ENCODE assay signal across 8 cellular contexts in the genomic region with DNA sequence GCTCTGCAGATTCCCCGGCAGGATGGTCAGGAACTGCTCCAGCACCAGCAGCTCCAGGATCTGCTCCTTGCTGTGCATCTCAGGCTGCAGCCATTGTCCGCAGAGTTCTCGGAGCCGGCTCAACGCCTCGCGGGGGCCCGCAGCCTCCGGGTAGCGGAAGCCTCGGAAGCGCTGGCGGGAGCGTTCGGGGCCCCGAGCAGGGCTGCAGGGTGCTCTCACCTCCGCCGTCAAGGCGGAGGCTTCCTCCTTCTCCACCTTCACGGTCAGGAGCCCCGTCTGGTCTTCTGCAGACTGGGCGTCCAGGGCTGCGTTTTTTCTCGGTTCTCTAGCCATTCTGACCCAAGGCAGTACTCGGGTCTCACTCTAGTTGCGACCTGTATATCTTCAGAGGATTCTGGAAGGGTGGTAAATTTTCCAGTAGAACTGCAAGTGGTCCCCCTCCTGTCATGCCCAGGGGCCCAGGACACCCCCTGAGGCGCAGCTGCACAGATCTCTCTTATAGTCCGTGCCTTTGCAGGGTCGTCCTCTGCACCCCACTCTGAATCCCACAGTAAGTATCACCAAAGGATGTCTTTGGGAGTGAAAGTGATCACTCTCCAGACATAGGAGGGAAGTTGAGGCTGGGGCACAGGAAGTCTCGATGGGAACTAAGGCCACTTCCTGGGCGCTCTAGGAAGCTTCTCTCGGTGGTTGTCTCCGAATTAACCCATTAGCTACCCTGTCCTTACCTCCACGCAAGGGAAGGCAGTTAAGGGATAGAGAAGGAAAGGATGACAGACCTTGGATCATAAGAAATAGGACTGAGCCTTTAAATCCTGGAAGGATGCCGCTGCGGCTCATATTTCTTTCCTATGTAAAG. TPM values are rescaled to one million over a fixed set of nuclear protein-coding genes. Genes with fewer than 3 reads are reported as not detected.
DNase-seq lines count a peak whose midpoint lies in the region; ATAC-seq and TF ChIP-seq lines count a peak whose summit lies in the region.

Gene ZKSCAN4, minus strand, starts transcription at position 622 of the 859 bp plus-strand sequence. Its CDS starts 289 bp downstream, at position 333.

- H3F3A ChIP-seq in OCI-LY1 (ENCODE audit: insufficient read depth, low read length) = no peaks in the 10 kb centered on the region

- H3K4me1 ChIP-seq in HUES64 (ENCODE audit: insufficient read depth, low read length) (peaks cover 6% of the 10 kb centered on the region), OCI-LY1 (ENCODE audit: insufficient read depth, low read length, severe bottlenecking) (peaks cover 20% of the 10 kb centered on the region), mucosa of descending colon (ENCODE audit: low read depth) (peaks cover 9% of the 10 kb centered on the region)

- no peaks in the 10 kb centered on the region for H3K27me3 ChIP-seq in CD4-positive, alpha-beta T cell (ENCODE audit: control insufficient read depth, insufficient read depth, low read length)
- H3K27me3 ChIP-seq in HUES64 (ENCODE audit: insufficient read depth, low read length) = no peaks in the 10 kb centered on the region; the same call in 1 of the 2 replicates
- H3K27me3 ChIP-seq in OCI-LY1 (ENCODE audit: insufficient read depth, low read length) = no peaks in the 10 kb centered on the region

- peak; percentile 65 to 82 (median 78) for DNase-seq in CD4-positive, alpha-beta T cell
- DNase-seq in activated CD8-positive, alpha-beta memory T cell treated with anti-CD3 and anti-CD28 coated beads, Interleukin-2, amount 50 U/mL, for 48 hours = peak; percentile 81
- DNase-seq in epithelial cell of proximal tubule (ENCODE audit: low read depth) (peak; percentile 66), mucosa of descending colon (peak; percentile 60 to 96 (median 69))
- peak; percentile 47 to 69 for DNase-seq in stimulated activated CD8-positive, alpha-beta memory T cell treated with anti-CD3 and anti-CD28 coated beads, Interleukin-2, amount 100 ng/mL, for 48 hours (ENCODE audit: low read depth in 2 of 2)

- H3K9me3 ChIP-seq in CD4-positive, alpha-beta T cell (ENCODE audit: control insufficient read depth, low read length) = no peaks in the 10 kb centered on the region
- H3K9me3 ChIP-seq in HUES64 (ENCODE audit: insufficient read depth, low read depth, low read length) (no peaks in the 10 kb centered on the region), OCI-LY1 (ENCODE audit: low read length) (no peaks in the 10 kb centered on the region), mucosa of descending colon (no peaks in the 10 kb centered on the region)

- no peak for TF ChIP-seq CTCF in CD4-positive, alpha-beta T cell (IDR thresholded peaks at IDR 0.05)
- TF ChIP-seq CTCF in OCI-LY1 (IDR thresholded peaks at IDR 0.05; ENCODE audit: low read length) (no peak), epithelial cell of proximal tubule (conservative IDR thresholded peaks at IDR 0.05; ENCODE audit: low read depth, low read length) (no peak), mucosa of descending colon (IDR thresholded peaks at IDR 0.05) (no peak)

- POLR2A ChIA-PET in CD4-positive, alpha-beta T cell (lab: Charles Lee) = interaction anchor here (0.6 to 3.0 kb wide), 16 partner anchors 12 to 1001 kb away, joined by 3 to 71 read pairs (median 4); partner anchors contain the start of genes PGBD1, ZKSCAN3, ZKSCAN8 and ZNF165

- H3K36me3 Mint-ChIP-seq in CD4-positive, alpha-beta T cell (ENCODE audit: low read depth) = peaks cover 34% of the 10 kb centered on the region

- H3K36me3 ChIP-seq in HUES64 (ENCODE audit: insufficient read depth, low read length) (peaks cover 23% of the 10 kb centered on the region), OCI-LY1 (ENCODE audit: insufficient read depth, low read length) (peaks cover 14% of the 10 kb centered on the region; the same call in 1 of the 2 replicates), mucosa of descending colon (ENCODE audit: low read depth) (no peaks in the 10 kb centered on the region)

- peak within 1 kb of the TSS; percentile 86 for H3K4me2 ChIP-seq in OCI-LY1 (ENCODE audit: low read length)

- H3K4me3 Mint-ChIP-seq in CD4-positive, alpha-beta T cell = peak within 1 kb of the TSS; percentile 99

- under 1% methylated on average over 34 of the region's 36 CpGs for WGBS in HUES64

- no peaks in the 10 kb centered on the region for H3K9me3 Mint-ChIP-seq in CD4-positive, alpha-beta T cell

- peak within 1 kb of the TSS; percentile 89 for H3K4me3 ChIP-seq in HUES64 (ENCODE audit: low read length)
- peak within 1 kb of the TSS; percentile 97 for H3K4me3 ChIP-seq in OCI-LY1 (ENCODE audit: low read depth, low read length, poor library complexity, severe bottlenecking)
- H3K4me3 ChIP-seq in epithelial cell of proximal tubule (ENCODE audit: low read depth, low read length) = peak within 1 kb of the TSS; percentile 89
- H3K4me3 ChIP-seq in mucosa of descending colon = peak within 1 kb of the TSS; percentile 88

- H2AFZ ChIP-seq in OCI-LY1 (ENCODE audit: low read length) = peak within 1 kb of the TSS; percentile 91

- H3K4me1 Mint-ChIP-seq in CD4-positive, alpha-beta T cell (ENCODE audit: low read depth) = peaks cover 43% of the 10 kb centered on the region

- CTCF ChIA-PET in CD4-positive, alpha-beta T cell (lab: Charles Lee) = interaction anchor here (0.7 to 1.5 kb wide), 5 partner anchors 12 to 110 kb away, joined by 3 to 7 read pairs (median 5); partner anchors contain the start of genes ZKSCAN8 and ZSCAN26

- H3K27me3 Mint-ChIP-seq in CD4-positive, alpha-beta T cell = peaks cover 4% of the 10 kb centered on the region

- ATAC-seq in CD4-positive, alpha-beta T cell (ENCODE audit: poor library complexity) = peak; percentile 91
- ATAC-seq in GM19455 (IDR thresholded peaks at IDR 0.05; ENCODE audit: unreplicated experiment) (peak; percentile 82), mucosa of descending colon (peak; percentile 99)

- H3K9me2 ChIP-seq in OCI-LY1 (ENCODE audit: low read depth, low read length) = no peaks in the 10 kb centered on the region

- peaks cover 4% of the 10 kb centered on the region; the same call in 1 of the 2 replicates for H3K79me2 ChIP-seq in OCI-LY1 (ENCODE audit: insufficient read depth, low read length)

- intact Hi-C loops in CD4-positive, alpha-beta T cell (cut with DNase I, micrococcal nuclease) = loop anchor here (1.0 to 5.0 kb wide), 10 partner anchors 15 to 865 kb away; partner anchors contain the start of genes ZSCAN26 (in 2 of the 2), ZKSCAN8 (in 1 of the 2), ZNF165 (in 1 of the 2) and ZNF391 (in 1 of the 2)
- intact Hi-C loops in mucosa of descending colon (cut with DNase I, micrococcal nuclease) = no loop called here

- H4K20me1 ChIP-seq in OCI-LY1 (ENCODE audit: insufficient read depth, low read length) = no peaks in the 10 kb centered on the region

- H3K27ac ChIP-seq in CD4-positive, alpha-beta T cell (ENCODE audit: low read depth, low read length) = no peak within 1 kb of the TSS
- H3K27ac ChIP-seq in HUES64 (ENCODE audit: low read depth, low read length) (no peak within 1 kb of the TSS; the same call in 1 of the 2 replicates), OCI-LY1 (ENCODE audit: low read depth, low read length, poor library complexity, severe bottlenecking) (peak within 1 kb of the TSS; percentile 30)

- peak within 1 kb of the TSS; percentile 93 for H3K27ac Mint-ChIP-seq in CD4-positive, alpha-beta T cell

- peak within 1 kb of the TSS; percentile 76 for H3K9ac ChIP-seq in HUES64 (ENCODE audit: low read depth, low read length)
- H3K9ac ChIP-seq in OCI-LY1 (ENCODE audit: low read length) = peak within 1 kb of the TSS; percentile 95

RNA-seq across cellular contexts. Expression of gene ZKSCAN4, which starts in this region (rescaled TPM):
- total RNA-seq in CD4-positive, alpha-beta T cell = 1 to 10 TPM in 1 of 2 experiments, under 1 TPM in 1; 0.84 to 1.6 TPM
- polyA plus RNA-seq in HUES64 (2013, experiment 1 of 2) = 4.5 TPM
- polyA plus RNA-seq in HUES64 (2013, experiment 2 of 2) = 4.9 TPM
- total RNA-seq in epithelial cell of proximal tubule (1.5 and 3.7 TPM in 2 replicates), mucosa of descending colon (1 to 10 TPM; 4.0 to 6.1 (median 5.5) TPM)

Comparison
In these comparisons a context has a peak if more than half of its experiments do, and no peak if none do; other contexts are left out.
1. intact Hi-C loops: an anchor here in CD4-positive, alpha-beta T cell (1.0 to 5.0 kb wide); none called in mucosa of descending colon.